Comparison of ENCODE assay signal across 1 cellular context in genomic region chr22:38700789-38701628, GRCh38.
TF ChIP-seq lines count a peak whose summit lies in the region.

JOSD1 (minus strand) TSS chr22:38700943; CDS start chr22:38699987, 956 bp downstream.

TF ChIP-seq in HepG2, 621 proteins besides CTCF, POLR2A, EP300 and RAD21 (continued from another document and continues in another):
- TF ChIP-seq RERE (CRISPR knock-in tag; IDR thresholded peaks at IDR 0.05; ENCODE audit: low read depth) (0 out of 2 replicates have a peak, but pooled peaks have one; percentile 43), SOX6 (IDR thresholded peaks at IDR 0.05) (no peak), SOX6 (CRISPR knock-in tag; IDR thresholded peaks at IDR 0.05) (0 out of 2 replicates have a peak, but pooled peaks have one; percentile 10), ZNF30 (CRISPR knock-in tag; IDR thresholded peaks at IDR 0.05) (no peak), EED (CRISPR knock-in tag; IDR thresholded peaks at IDR 0.05) (peak; percentile 53; the same call in 1 of the 2 replicates), KLF12 (CRISPR knock-in tag; IDR thresholded peaks at IDR 0.05; ENCODE audit: borderline replicate concordance) (peak; percentile 92; the same call in 1 of the 2 replicates), ZBTB43 (CRISPR knock-in tag; conservative IDR thresholded peaks at IDR 0.05) (peak; percentile 58), ZNF510 (CRISPR knock-in tag; IDR thresholded peaks at IDR 0.05; ENCODE audit: low read depth) (no peak), TFAP4 (IDR thresholded peaks at IDR 0.05; ENCODE audit: borderline replicate concordance, low read depth) (peak; percentile 23; the same call in 1 of the 2 replicates), THAP11 (CRISPR knock-in tag; IDR thresholded peaks at IDR 0.05) (peak; percentile 76), NFATC3 (CRISPR knock-in tag; IDR thresholded peaks at IDR 0.05) (0 out of 2 replicates have a peak, but pooled peaks have one; percentile 56), ZNF788 (CRISPR knock-in tag; IDR thresholded peaks at IDR 0.05; ENCODE audit: borderline replicate concordance) (peak; percentile 75; the same call in 1 of the 2 replicates), PATZ1 (CRISPR knock-in tag; IDR thresholded peaks at IDR 0.05) (peak; percentile 44), SKIL (CRISPR knock-in tag; IDR thresholded peaks at IDR 0.05; ENCODE audit: borderline replicate concordance) (0 out of 2 replicates have a peak, but pooled peaks have one; percentile 29), ETV6 (CRISPR knock-in tag; conservative IDR thresholded peaks at IDR 0.05) (peak; percentile 50; the same call in 1 of the 2 replicates), CSRNP2 (CRISPR knock-in tag; conservative IDR thresholded peaks at IDR 0.05; ENCODE audit: low read depth) (0 out of 2 replicates have a peak, but pooled peaks have one; percentile 35), TFDP1 (CRISPR knock-in tag; IDR thresholded peaks at IDR 0.05; ENCODE audit: borderline replicate concordance) (no peak), KLF13 (CRISPR knock-in tag; IDR thresholded peaks at IDR 0.05) (no peak), ZNF318 (CRISPR knock-in tag; IDR thresholded peaks at IDR 0.05) (no peak), NFYC (CRISPR knock-in tag; IDR thresholded peaks at IDR 0.05) (no peak), ZNF232 (CRISPR knock-in tag; IDR thresholded peaks at IDR 0.05; ENCODE audit: borderline replicate concordance) (0 out of 2 replicates have a peak, but pooled peaks have one; percentile 51), ZNF547 (CRISPR knock-in tag; IDR thresholded peaks at IDR 0.05) (peak; percentile 62; the same call in 1 of the 2 replicates), FOXP4 (CRISPR knock-in tag; IDR thresholded peaks at IDR 0.05) (peak; percentile 58; the same call in 1 of the 2 replicates), ZNF230 (CRISPR knock-in tag; IDR thresholded peaks at IDR 0.05) (peak; percentile 64; the same call in 1 of the 2 replicates), RARA (CRISPR knock-in tag; IDR thresholded peaks at IDR 0.05) (peak; percentile 49; the same call in 1 of the 2 replicates), ZNF207 (IDR thresholded peaks at IDR 0.05; ENCODE audit: borderline replicate concordance) (no peak)
